ENCODE assay signal across 8 cellular contexts in genomic region chr3:15300318-15301078, GRCh38. TPM values are rescaled to one million over a fixed set of nuclear protein-coding genes. Genes with fewer than 3 reads are reported as not detected.
DNase-seq lines count a peak whose midpoint lies in the region; ATAC-seq and TF ChIP-seq lines count a peak whose summit lies in the region.

No MANE protein-coding gene starts in this region.

- H3K9me3 Mint-ChIP-seq in stimulated activated memory B cell treated with anti-CD40 and anti-IgM and Interleukin-4, amounts not matched to agents 10 μg/mL and 1 μg/mL and 100 μg/mL, for 72 hours, result no peaks in the 10 kb centered on the region

- POLR2A ChIA-PET in HEK293T (lab: Yijun Ruan, JAX), result no interaction called here

- peak overlapping the region; percentile 69 for H3K27ac Mint-ChIP-seq in stimulated activated memory B cell treated with anti-CD40 and anti-IgM and Interleukin-4, amounts not matched to agents 10 μg/mL and 1 μg/mL and 100 μg/mL, for 72 hours

- H3K27me3 Mint-ChIP-seq in stimulated activated memory B cell treated with anti-CD40 and anti-IgM and Interleukin-4, amounts not matched to agents 10 μg/mL and 1 μg/mL and 100 μg/mL, for 72 hours, result no peaks in the 10 kb centered on the region

- ATAC-seq in stimulated activated memory B cell treated with anti-CD40 and anti-IgM and Interleukin-4, amounts not matched to agents 10 μg/mL and 1 μg/mL and 100 μg/mL, for 72 hours, result no peak
- no peak for ATAC-seq in HG03457 (IDR thresholded peaks at IDR 0.05; ENCODE audit: unreplicated experiment)

- DNase-seq in NCI-H524 (lab: John Stamatoyannopoulos, UW) (peak; percentile 23 to 57), NCI-H524 treated with DMSO at 0.1 percent for 48 hours (lab: John Stamatoyannopoulos, UW) (no peak), SW 1271 (lab: John Stamatoyannopoulos, UW) (peak; percentile 55 to 89), glomerular endothelial cell (ENCODE audit: extremely low read depth, low read depth, low spot score) (peak; percentile 89), HEK293T (ENCODE audit: extremely low spot score) (no peak)
- DNase-seq in central memory CD4-positive, alpha-beta T cell, result no peak

- CTCF ChIA-PET in HEK293T (lab: Yijun Ruan, JAX), result no interaction called here

- H3K36me3 Mint-ChIP-seq in stimulated activated memory B cell treated with anti-CD40 and anti-IgM and Interleukin-4, amounts not matched to agents 10 μg/mL and 1 μg/mL and 100 μg/mL, for 72 hours, result peaks cover 52% of the 10 kb centered on the region

- no peak overlapping the region for H3K4me3 Mint-ChIP-seq in stimulated activated memory B cell treated with anti-CD40 and anti-IgM and Interleukin-4, amounts not matched to agents 10 μg/mL and 1 μg/mL and 100 μg/mL, for 72 hours

- peaks cover 50% of the 10 kb centered on the region for H3K4me1 Mint-ChIP-seq in stimulated activated memory B cell treated with anti-CD40 and anti-IgM and Interleukin-4, amounts not matched to agents 10 μg/mL and 1 μg/mL and 100 μg/mL, for 72 hours

TF ChIP-seq in HEK293T, 16 proteins besides CTCF, POLR2A, EP300 and RAD21:
- TF ChIP-seq FOXM1 (IDR thresholded peaks at IDR 0.05; ENCODE audit: borderline replicate concordance), result no peak
- no peak for TF ChIP-seq ELF4 (IDR thresholded peaks at IDR 0.05)
- TF ChIP-seq FOXA1 (IDR thresholded peaks at IDR 0.05), result no peak
- no peak for TF ChIP-seq NFRKB (IDR thresholded peaks at IDR 0.05)
- no peak for TF ChIP-seq ZNF384 (IDR thresholded peaks at IDR 0.05)
- TF ChIP-seq SP1 (IDR thresholded peaks at IDR 0.05), result no peak
- no peak for TF ChIP-seq ARNT (IDR thresholded peaks at IDR 0.05)
- no peak for TF ChIP-seq TARDBP (IDR thresholded peaks at IDR 0.05)
- TF ChIP-seq HDGF (IDR thresholded peaks at IDR 0.05; ENCODE audit: borderline replicate concordance), result no peak
- TF ChIP-seq SUZ12 (IDR thresholded peaks at IDR 0.05), result no peak
- no peak for TF ChIP-seq BHLHE40 (IDR thresholded peaks at IDR 0.05; ENCODE audit: borderline replicate concordance)
- no peak for TF ChIP-seq LEF1 (IDR thresholded peaks at IDR 0.05; ENCODE audit: borderline replicate concordance)
- TF ChIP-seq CTBP1 (IDR thresholded peaks at IDR 0.05; ENCODE audit: borderline replicate concordance), result no peak
- no peak for TF ChIP-seq L3MBTL2 (conservative IDR thresholded peaks at IDR 0.05)
- TF ChIP-seq FOXK2 (IDR thresholded peaks at IDR 0.05), result no peak
- TF ChIP-seq PKNOX1 (IDR thresholded peaks at IDR 0.05), result no peak

RNA-seq across cellular contexts. Expression of gene SH3BP5, which starts 31.9 kb away (rescaled TPM):
- total RNA-seq in glomerular endothelial cell, result 204 and 219 TPM in 2 replicates

Comparison
In these comparisons a context has a peak if more than half of its experiments do, and no peak if none do; other contexts are left out.
1. DNase-seq: peak in NCI-H524 (2 of 2), SW 1271 (2 of 2) and glomerular endothelial cell (single experiment); none in NCI-H524 treated with DMSO at 0.1 percent for 48 hours (single experiment), central memory CD4-positive, alpha-beta T cell (single experiment) and HEK293T (single experiment).